In genomic region chr12:30450872-30451271, GRCh38 we compare ENCODE assay signal across 18 cellular contexts.
DNase-seq lines count a peak whose midpoint lies in the region; ATAC-seq, FAIRE-seq and TF ChIP-seq lines count a peak whose summit lies in the region.
"Had no signal": no experiment of that assay in that cellular context is flagged by ENCODE, and none has a peak within 500 bp of the region (broad histone marks: within the 10 kb centered on the region; RNA-seq: fewer than 3 reads in every experiment).

No MANE protein-coding gene starts in this region.

- 59 to 62% methylated on average over 2 of the region's 2 CpGs for WGBS in GM23248 (ENCODE audit: low coverage in 1 of 2, low lambda C conversion rate in 2 of 2, missing lambda C conversion rate in 2 of 2), 2 experiments

- H3K27me3 ChIP-seq in GM23248 (replicated peaks; ENCODE audit: insufficient read depth), result no peaks in the 10 kb centered on the region
- H3K27me3 ChIP-seq in bronchial epithelial cell (ENCODE audit: control insufficient read depth, insufficient read depth, low read length), result no peaks in the 10 kb centered on the region
- no peaks in the 10 kb centered on the region for H3K27me3 ChIP-seq in PC-9 (ENCODE audit: insufficient read depth, low read depth)
- H3K27me3 ChIP-seq: BLaER1, neutrophil, right atrium auricular region had no signal

- no peaks in the 10 kb centered on the region for H3K79me2 ChIP-seq in GM23248 (ENCODE audit: insufficient read depth)
- H3K79me2 ChIP-seq in PC-9 (ENCODE audit: low read depth), result no peaks in the 10 kb centered on the region

- TF ChIP-seq CTCF in bronchial epithelial cell (IDR thresholded peaks at IDR 0.05; ENCODE audit: insufficient read depth, low read length, severe bottlenecking), result no peak
- no peak for TF ChIP-seq CTCF in PC-9 (conservative IDR thresholded peaks at IDR 0.05)

- H3K4me3 ChIP-seq in GM23248 (no peak overlapping the region), bronchial epithelial cell (ENCODE audit: low read depth, low read length) (no peak overlapping the region), PC-9 (no peak overlapping the region)
- H3K4me3 ChIP-seq: BLaER1, right atrium auricular region had no signal

- H3K9me2 ChIP-seq in GM23248 (ENCODE audit: insufficient read depth), result no peaks in the 10 kb centered on the region
- H3K9me2 ChIP-seq in PC-9 (ENCODE audit: insufficient read depth), result 0 out of 2 replicates have a peak, but pooled peaks cover 3% of the 10 kb centered on the region

- peaks cover 0 to 20% (median 10%) of the 10 kb centered on the region in 9 donors for H3K9me3 Mint-ChIP-seq in naive thymus-derived CD8-positive, alpha-beta T cell

- no peak overlapping the region for H3K4me3 Mint-ChIP-seq in naive thymus-derived CD8-positive, alpha-beta T cell
- H3K4me3 Mint-ChIP-seq: activated naive CD8-positive, alpha-beta T cell had no signal

- peaks cover 0 to 3% (median 0%) of the 10 kb centered on the region in 5 donors for H3K27me3 Mint-ChIP-seq in naive thymus-derived CD8-positive, alpha-beta T cell
- H3K27me3 Mint-ChIP-seq: activated naive CD8-positive, alpha-beta T cell had no signal

- no peak overlapping the region for H3K9ac ChIP-seq in GM23248
- H3K9ac ChIP-seq: BLaER1 had no signal

- FAIRE-seq in bronchial epithelial cell (lab: Jason Lieb, UNC), result no peak
- FAIRE-seq: TTC549 had no signal

- DNase-seq in GM23248 (peak; percentile 0), NCI-H345 treated with DMSO at 0.1 percent for 48 hours (lab: John Stamatoyannopoulos, UW; ENCODE audit: unreplicated experiment) (peak; percentile 10), bronchial epithelial cell (ENCODE audit: low read depth) (peak; percentile 63), lung microvascular endothelial cell (ENCODE audit: low read depth in 2 of 2) (peak; percentile 33 to 88), PC-9 (no peak), NCI-H2196 (lab: John Stamatoyannopoulos, UW; ENCODE audit: unreplicated experiment) (no peak)
- no peak for DNase-seq in naive thymus-derived CD8-positive, alpha-beta T cell
- DNase-seq: activated CD4-positive, alpha-beta T cell treated with anti-CD3 and anti-CD28 coated beads, Interleukin-2, amount 50 U/mL, for 1 hour; activated T-cell treated with anti-CD3 and anti-CD28 coated beads, Interleukin-2, amount 50 U/mL, for 1 hour; effector memory CD4-positive, alpha-beta T cell; Kasumi-1; NCI-H1694 treated with DMSO at 0.1 percent for 48 hours; stimulated activated CD4-positive, alpha-beta T cell treated with anti-CD3 and anti-CD28 coated beads, Interleukin-2, amount 100 ng/mL, for 24 hours had no signal

- intact Hi-C loops in PC-9 (cut with micrococcal nuclease; ENCODE audit: unreplicated experiment), result no loop called here

- H3K27ac Mint-ChIP-seq in naive thymus-derived CD8-positive, alpha-beta T cell, result no peak overlapping the region
- H3K27ac Mint-ChIP-seq: activated naive CD8-positive, alpha-beta T cell had no signal

- H4K20me1 ChIP-seq in GM23248 (ENCODE audit: insufficient read depth), result no peaks in the 10 kb centered on the region
- H4K20me1 ChIP-seq in PC-9 (ENCODE audit: insufficient read depth), result no peaks in the 10 kb centered on the region
- H4K20me1 ChIP-seq: BLaER1 had no signal

- in situ Hi-C loops in GM23248 (cut with MboI), result no loop called here

- H3F3A ChIP-seq in GM23248 (ENCODE audit: insufficient read depth), result no peaks in the 10 kb centered on the region
- no peaks in the 10 kb centered on the region for H3F3A ChIP-seq in PC-9 (ENCODE audit: insufficient read depth, low read depth)

- H2AFZ ChIP-seq in GM23248 (no peak overlapping the region), PC-9 (no peak overlapping the region)

- POLR2A ChIA-PET in PC-9 (lab: Charles Lee; ENCODE audit: unreplicated experiment), result no interaction called here
- POLR2A ChIA-PET in naive thymus-derived CD8-positive, alpha-beta T cell (lab: Charles Lee), result no interaction called here

- CTCF ChIA-PET in PC-9 (lab: Charles Lee), result no interaction called here

- ATAC-seq in naive thymus-derived CD8-positive, alpha-beta T cell, result no peak

- no peaks in the 10 kb centered on the region for H3K36me3 Mint-ChIP-seq in naive thymus-derived CD8-positive, alpha-beta T cell
- H3K36me3 Mint-ChIP-seq: activated naive CD8-positive, alpha-beta T cell had no signal

- BruUV-seq in PC-9 (replicated peaks; lab: Mats Ljungman, UMichigan), result no TSS peak

- H3K4me1 ChIP-seq in GM23248 (ENCODE audit: insufficient read depth) (no peaks in the 10 kb centered on the region), PC-9 (replicated peaks; ENCODE audit: insufficient read depth) (no peaks in the 10 kb centered on the region)
- H3K4me1 ChIP-seq: right atrium auricular region had no signal

- peaks cover 7% of the 10 kb centered on the region for H3K9me3 ChIP-seq in GM23248 (ENCODE audit: low read depth)
- no peaks in the 10 kb centered on the region for H3K9me3 ChIP-seq in PC-9 (ENCODE audit: insufficient read depth, low read depth)
- H3K9me3 ChIP-seq: BLaER1, neutrophil had no signal

- H3K36me3 ChIP-seq in GM23248 (ENCODE audit: low read depth) (no peaks in the 10 kb centered on the region), bronchial epithelial cell (ENCODE audit: control insufficient read depth, insufficient read depth, low read length) (no peaks in the 10 kb centered on the region), PC-9 (ENCODE audit: low read depth) (no peaks in the 10 kb centered on the region)
- H3K36me3 ChIP-seq: BLaER1, neutrophil, right atrium auricular region had no signal

- H3K4me1 Mint-ChIP-seq in naive thymus-derived CD8-positive, alpha-beta T cell, result no peaks in the 10 kb centered on the region

- H3K27ac ChIP-seq in GM23248 (no peak overlapping the region), PC-9 (no peak overlapping the region)
- H3K27ac ChIP-seq: BLaER1, neutrophil, right atrium auricular region had no signal

- H3K4me2 ChIP-seq in GM23248 (ENCODE audit: unreplicated experiment) (no peak overlapping the region), PC-9 (no peak overlapping the region)
- H3K4me2 ChIP-seq: BLaER1 had no signal

Comparison
In these comparisons a context has a peak if more than half of its experiments do, and no peak if none do; other contexts are left out.
1. DNase-seq: peak in GM23248 (single experiment), NCI-H345 treated with DMSO at 0.1 percent for 48 hours (single experiment), bronchial epithelial cell (single experiment) and lung microvascular endothelial cell (2 of 2); none in PC-9 (0 of 2), naive thymus-derived CD8-positive, alpha-beta T cell (0 of 10) and NCI-H2196 (single experiment).